ENCODE assay signal across 12 cellular contexts in genomic region chr18:23114171-23114881, GRCh38. TPM values are rescaled to one million over a fixed set of nuclear protein-coding genes. Genes with fewer than 3 reads are reported as not detected.
DNase-seq lines count a peak whose midpoint lies in the region; ATAC-seq, FAIRE-seq and TF ChIP-seq lines count a peak whose summit lies in the region.
"Had no signal": no experiment of that assay in that cellular context is flagged by ENCODE, and none has a peak within 500 bp of the region (broad histone marks: within the 10 kb centered on the region; RNA-seq: fewer than 3 reads in every experiment).

No MANE protein-coding gene starts in this region.

- H3K27ac ChIP-seq in HEK293 (ENCODE audit: extremely low read depth, low read depth, low read length) (no peak overlapping the region), SJSA1 (peak overlapping the region; percentile 78), keratinocyte (ENCODE audit: control insufficient read depth, insufficient read depth, low read length) (no peak overlapping the region)
- H3K27ac ChIP-seq: cardiac muscle cell, parathyroid adenoma had no signal

- POLR2A ChIA-PET in HEK293 (lab: Yijun Ruan, JAX), result interaction anchor here (1.0 kb wide), 1 partner anchor 20 kb away, joined by 3 read pairs; no protein-coding TSS in a partner anchor

- H3K9me3 ChIP-seq in HEK293 (ENCODE audit: control insufficient read depth, insufficient read depth, low read depth, low read length) (no peaks in the 10 kb centered on the region), SJSA1 (replicated peaks) (no peaks in the 10 kb centered on the region), keratinocyte (ENCODE audit: control insufficient read depth, low read depth, low read length) (no peaks in the 10 kb centered on the region)

- no peak for ATAC-seq in effector memory CD8-positive, alpha-beta T cell (replicated peaks)
- no peak for ATAC-seq in GM21737 (IDR thresholded peaks at IDR 0.05; ENCODE audit: unreplicated experiment)

- no peaks in the 10 kb centered on the region for H3K36me3 Mint-ChIP-seq in effector memory CD8-positive, alpha-beta T cell (ENCODE audit: insufficient read depth)
- H3K36me3 Mint-ChIP-seq: T-cell had no signal

- no peak overlapping the region for H3K4me3 Mint-ChIP-seq in effector memory CD8-positive, alpha-beta T cell

- H3K4me3 ChIP-seq in HEK293 (ENCODE audit: low read depth, low read length) (no peak overlapping the region), SJSA1 (no peak overlapping the region), keratinocyte (ENCODE audit: control insufficient read depth in 2 of 3, extremely low read depth in 1 of 3, insufficient read depth in 2 of 3, low read depth in 1 of 3, low read length in 3 of 3) (no peak overlapping the region)
- H3K4me3 ChIP-seq: cardiac muscle cell had no signal

- H2AFZ ChIP-seq in keratinocyte (ENCODE audit: control insufficient read depth, low read length), result peak overlapping the region; percentile 59
- H2AFZ ChIP-seq: parathyroid adenoma had no signal

- H3K4me1 ChIP-seq in HEK293 (ENCODE audit: control insufficient read depth, insufficient read depth, low read length) (peaks cover 12% of the 10 kb centered on the region), SJSA1 (replicated peaks) (peaks cover 29% of the 10 kb centered on the region), keratinocyte (ENCODE audit: control insufficient read depth, extremely low read depth, insufficient read depth, low read length) (peaks cover 25% of the 10 kb centered on the region)
- H3K4me1 ChIP-seq: parathyroid adenoma had no signal

- no peaks in the 10 kb centered on the region for H3K9me3 Mint-ChIP-seq in effector memory CD8-positive, alpha-beta T cell

- H3K27ac Mint-ChIP-seq in effector memory CD8-positive, alpha-beta T cell, result no peak overlapping the region
- H3K27ac Mint-ChIP-seq: T-cell had no signal

- no peaks in the 10 kb centered on the region for H3K9me1 ChIP-seq in keratinocyte (ENCODE audit: control insufficient read depth, extremely low read depth, insufficient read depth, low read length)

- no peaks in the 10 kb centered on the region for H4K20me1 ChIP-seq in keratinocyte (ENCODE audit: control insufficient read depth, extremely low read depth, insufficient read depth, low read length)

- peak overlapping the region; percentile 31 for H3K4me2 ChIP-seq in keratinocyte (ENCODE audit: control insufficient read depth, extremely low read depth, insufficient read depth, low read depth, low read length)

- no peaks in the 10 kb centered on the region for H3K79me2 ChIP-seq in keratinocyte (ENCODE audit: control insufficient read depth, insufficient read depth, low read length)
- H3K79me2 ChIP-seq: parathyroid adenoma had no signal

- H3K4me1 Mint-ChIP-seq in effector memory CD8-positive, alpha-beta T cell (ENCODE audit: low read depth in 2 of 2), result peaks cover 3 to 13% of the 10 kb centered on the region in 2 donors

- TF ChIP-seq CTCF in HEK293 (tag by site-specific recombination; IDR thresholded peaks at IDR 0.05) (no peak), keratinocyte (optimal IDR thresholded peaks at IDR 0.05 in 1 of 3, IDR thresholded peaks at IDR 0.05 in 1 of 3, conservative IDR thresholded peaks at IDR 0.05 in 1 of 3; ENCODE audit: extremely low read depth in 1 of 3, insufficient read depth in 2 of 3, low read length in 3 of 3) (no peak)

- H3K27me3 ChIP-seq in SJSA1 (replicated peaks), result no peaks in the 10 kb centered on the region
- H3K27me3 ChIP-seq in keratinocyte (ENCODE audit: control insufficient read depth, extremely low read depth, insufficient read depth, low read length), result no peaks in the 10 kb centered on the region
- H3K27me3 ChIP-seq: cardiac muscle cell had no signal

- CTCF ChIA-PET in HEK293 (lab: Yijun Ruan, JAX), result interaction anchor here (1.2 to 1.5 kb wide), 2 partner anchors 16 to 297 kb away, joined by 3 to 4 read pairs; no protein-coding TSS in a partner anchor

- DNase-seq in SJSA1 (ENCODE audit: low read depth in 1 of 2, low spot score in 2 of 2), result no peak
- DNase-seq in keratinocyte (ENCODE audit: low read depth, low spot score), result no peak
- DNase-seq in retina, result peak; percentile 24
- DNase-seq in effector memory CD8-positive, alpha-beta T cell, result no peak
- DNase-seq in RPMI8226, result no peak
- no peak for DNase-seq in NCI-H146 treated with DMSO at 0.1 percent for 48 hours (lab: John Stamatoyannopoulos, UW; ENCODE audit: unreplicated experiment)
- DNase-seq: hippocampal formation, T-cell had no signal

- H3K27me3 Mint-ChIP-seq in effector memory CD8-positive, alpha-beta T cell, result peaks cover 23 to 33% of the 10 kb centered on the region in 2 donors

- dilution Hi-C loops in keratinocyte (cut with MboI; ENCODE audit: extremely low pct_ligation_motif_present, low sequenced_read_pairs), result no loop called here

- H3K36me3 ChIP-seq in HEK293 (ENCODE audit: control insufficient read depth in 2 of 2, insufficient read depth in 1 of 2, low read length in 2 of 2) (no peaks in the 10 kb centered on the region), SJSA1 (no peaks in the 10 kb centered on the region), keratinocyte (ENCODE audit: control insufficient read depth in 2 of 2, extremely low read depth in 1 of 2, insufficient read depth in 2 of 2, low read length in 2 of 2) (no peaks in the 10 kb centered on the region)
- H3K36me3 ChIP-seq: cardiac muscle cell had no signal

- FAIRE-seq in keratinocyte (lab: Jason Lieb, UNC), result peak; percentile 20

- H3K9ac ChIP-seq in keratinocyte (ENCODE audit: control insufficient read depth, extremely low read depth, insufficient read depth, low read length), result peak overlapping the region; percentile 18
- H3K9ac ChIP-seq: parathyroid adenoma had no signal

TF ChIP-seq in HEK293, 187 proteins besides CTCF, POLR2A, EP300 and RAD21:
- no peak for TF ChIP-seq ZNF16 (tag by site-specific recombination; IDR thresholded peaks at IDR 0.05; ENCODE audit: low read depth)
- no peak for TF ChIP-seq ZNF324 (tag by site-specific recombination; IDR thresholded peaks at IDR 0.05)
- peak; percentile 64 for TF ChIP-seq ZBTB17 (tag by site-specific recombination; IDR thresholded peaks at IDR 0.05)
- TF ChIP-seq ZNF132 (tag by site-specific recombination; IDR thresholded peaks at IDR 0.05; ENCODE audit: borderline replicate concordance), result no peak
- no peak for TF ChIP-seq AEBP2 (tag by site-specific recombination; IDR thresholded peaks at IDR 0.05; ENCODE audit: borderline replicate concordance)
- peak; percentile 39; the same call in 1 of the 2 replicates for TF ChIP-seq PRDM6 (tag by site-specific recombination; IDR thresholded peaks at IDR 0.05)
- peak; percentile 53 for TF ChIP-seq OSR2 (tag by site-specific recombination; IDR thresholded peaks at IDR 0.05)
- TF ChIP-seq MZF1 (tag by site-specific recombination; IDR thresholded peaks at IDR 0.05; ENCODE audit: borderline replicate concordance), result no peak
- TF ChIP-seq TRIM28 (IDR thresholded peaks at IDR 0.05; ENCODE audit: borderline replicate concordance, low read length), result 0 out of 2 replicates have a peak, but pooled peaks have one; percentile 34
- no peak for TF ChIP-seq ZNF433 (tag by site-specific recombination; IDR thresholded peaks at IDR 0.05; ENCODE audit: low read depth)
- TF ChIP-seq ZNF621 (tag by site-specific recombination; IDR thresholded peaks at IDR 0.05), result no peak
- TF ChIP-seq SP7 (tag by site-specific recombination; IDR thresholded peaks at IDR 0.05), result peak; percentile 98
- no peak for TF ChIP-seq ZNF146 (tag by site-specific recombination; IDR thresholded peaks at IDR 0.05)
- TF ChIP-seq ZNF335 (tag by site-specific recombination; conservative IDR thresholded peaks at IDR 0.05), result peak; percentile 28; the same call in 1 of the 2 replicates
- TF ChIP-seq ZNF549 (tag by site-specific recombination; IDR thresholded peaks at IDR 0.05), result no peak

RNA-seq across cellular contexts. Expression of gene CABLES1, which starts 21.0 kb away (rescaled TPM):
- 3.2 and 5.1 TPM in 2 replicates for total RNA-seq in SJSA1 (2014; rRNA removed; shearing (Covaris generic))
- 0.63 to 1.2 TPM (median 1.00 TPM) in 3 replicates for polyA plus RNA-seq in keratinocyte
- polyA plus RNA-seq in keratinocyte (2011; ENCODE audit: low read depth), result 3.1 TPM
- polyA plus RNA-seq in keratinocyte (2011; cell fraction: cytosol; rRNA removed), result 1.1 and 1.3 TPM in 2 replicates
- 1.4 TPM in 2 replicates for polyA plus RNA-seq in keratinocyte (2011; cell fraction: nucleus; rRNA removed)
- 1.3 and 1.5 TPM in 2 replicates for polyA plus RNA-seq in keratinocyte (2012; ENCODE audit: low replicate concordance)
- 0.69 to 3.3 TPM (median 0.72 TPM) in 3 replicates for polyA minus RNA-seq in keratinocyte
- not detected for polyA minus RNA-seq in keratinocyte (2011; cell fraction: cytosol; rRNA and poly(A)+ RNA removed)
- 0.84 and 2.3 TPM in 2 replicates for polyA minus RNA-seq in keratinocyte (2011; cell fraction: nucleus; rRNA and poly(A)+ RNA removed)
